In the genomic region with DNA sequence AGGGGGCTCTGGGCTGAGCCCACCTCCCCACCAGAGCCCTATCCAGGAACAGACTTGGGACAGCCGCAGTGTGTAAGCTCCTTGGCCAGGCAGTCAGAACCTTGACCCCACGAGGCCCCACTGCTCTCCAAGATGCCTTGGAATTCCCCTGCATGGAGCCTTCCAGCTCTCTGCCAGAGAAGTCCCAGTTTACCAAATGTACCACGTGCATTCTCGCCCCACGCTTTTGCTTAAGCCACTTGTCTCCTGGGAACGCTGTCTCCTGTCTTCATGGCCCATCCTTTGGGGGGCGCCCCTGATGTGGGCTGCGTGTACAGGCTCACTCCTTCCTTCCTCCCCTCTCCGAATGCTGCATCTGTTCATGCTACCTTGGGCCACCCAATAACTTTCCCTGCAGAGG, we compare ENCODE assay signal across 1 cellular context.
TF ChIP-seq lines count a peak whose summit lies in the region.

No MANE protein-coding gene starts in this region.

TF ChIP-seq in H1, 55 proteins besides CTCF, POLR2A, EP300 and RAD21:
- TF ChIP-seq YY1 (IDR thresholded peaks at IDR 0.05; ENCODE audit: low read depth, low read length) (no peak), CHD2 (IDR thresholded peaks at IDR 0.05; ENCODE audit: low read length) (no peak), TAF7 (optimal IDR thresholded peaks at IDR 0.05; ENCODE audit: borderline replicate concordance, low read depth, low read length) (no peak), KDM5A (IDR thresholded peaks at IDR 0.05; ENCODE audit: low read length) (no peak), BRCA1 (IDR thresholded peaks at IDR 0.05; ENCODE audit: low read depth, low read length) (no peak), KDM1A (IDR thresholded peaks at IDR 0.05; ENCODE audit: borderline replicate concordance, low read length) (no peak), PHF8 (conservative IDR thresholded peaks at IDR 0.05; ENCODE audit: low read depth, low read length) (no peak), SRF (IDR thresholded peaks at IDR 0.05; ENCODE audit: low read depth, low read length) (no peak), SIX5 (IDR thresholded peaks at IDR 0.05; ENCODE audit: low read depth, low read length) (no peak), JUND (IDR thresholded peaks at IDR 0.05; ENCODE audit: low read length) (no peak), TEAD4 (IDR thresholded peaks at IDR 0.05; ENCODE audit: low read depth, low read length) (no peak), TAF1 (IDR thresholded peaks at IDR 0.05; ENCODE audit: low read depth, low read length) (no peak), HDAC2 (IDR thresholded peaks at IDR 0.05; ENCODE audit: borderline replicate concordance in 1 of 2, low read depth in 2 of 2, low read length in 2 of 2) (no peak), RFX5 (IDR thresholded peaks at IDR 0.05; ENCODE audit: borderline replicate concordance, low read depth, low read length) (no peak), EZH2 (IDR thresholded peaks at IDR 0.05; ENCODE audit: low read depth, low read length, severe bottlenecking) (no peak)
- TF ChIP-seq, protein P1, sequence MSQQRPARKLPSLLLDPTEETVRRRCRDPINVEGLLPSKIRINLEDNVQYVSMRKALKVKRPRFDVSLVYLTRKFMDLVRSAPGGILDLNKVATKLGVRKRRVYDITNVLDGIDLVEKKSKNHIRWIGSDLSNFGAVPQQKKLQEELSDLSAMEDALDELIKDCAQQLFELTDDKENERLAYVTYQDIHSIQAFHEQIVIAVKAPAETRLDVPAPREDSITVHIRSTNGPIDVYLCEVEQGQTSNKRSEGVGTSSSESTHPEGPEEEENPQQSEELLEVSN (IDR thresholded peaks at IDR 0.05), result no peak
